Comparison of ENCODE assay signal across 18 cellular contexts in the genomic region with DNA sequence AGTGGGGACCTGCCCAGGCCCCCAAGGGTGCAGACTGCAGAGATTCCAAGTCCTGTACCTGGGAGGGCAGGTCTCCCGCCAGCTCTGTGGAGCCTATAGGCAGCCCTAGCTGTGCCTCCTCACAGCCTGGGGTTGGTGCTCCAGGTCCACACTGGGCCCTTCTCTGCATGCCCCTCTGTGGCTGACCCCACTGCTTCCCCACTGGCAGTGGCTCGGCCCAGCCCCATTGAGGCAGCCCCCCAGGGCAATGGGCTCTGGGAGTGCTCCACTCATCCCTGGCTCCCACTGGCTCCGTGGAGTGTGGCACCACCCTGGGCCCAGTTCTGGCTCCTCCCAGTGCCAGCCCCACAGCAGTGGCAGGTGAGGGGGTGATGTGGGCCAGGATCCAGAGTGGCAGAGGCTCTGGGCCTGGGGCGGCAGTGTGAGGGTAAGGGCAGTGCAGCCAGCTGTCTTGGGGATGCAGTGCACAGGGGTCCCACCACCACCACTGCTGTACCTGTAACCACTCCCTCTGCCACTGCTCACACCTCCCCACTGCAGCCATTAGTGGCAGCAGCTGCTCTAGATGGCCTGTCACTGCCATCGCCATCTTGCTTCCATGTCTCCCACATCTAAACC.
"Had no signal": no experiment of that assay in that cellular context is flagged by ENCODE, and none has a peak within 500 bp of the region (broad histone marks: within the 10 kb centered on the region; RNA-seq: fewer than 3 reads in every experiment).

No MANE protein-coding gene starts in this region.

- H3K27me3 ChIP-seq: gastrocnemius medialis, stomach, transverse colon, uterus had no signal

- H3K4me3 Mint-ChIP-seq: naive B cell had no signal

- H3K36me3 Mint-ChIP-seq: naive B cell had no signal

- H3K4me1 Mint-ChIP-seq: naive B cell had no signal

- H3K27ac ChIP-seq: coronary artery, gastrocnemius medialis, left ventricle myocardium inferior, stomach, thoracic aorta, transverse colon, uterus had no signal

- H3K4me2 ChIP-seq: smooth muscle cell had no signal

- H3K9me3 ChIP-seq: gastrocnemius medialis, thoracic aorta, transverse colon, uterus had no signal

- H3K27me3 Mint-ChIP-seq: naive B cell had no signal

- ATAC-seq: esophagus mucosa, gastrocnemius medialis had no signal

- H3K4me3 ChIP-seq: coronary artery, gastrocnemius medialis, left ventricle myocardium inferior, lung, smooth muscle cell, stomach, thoracic aorta, transverse colon, uterus had no signal

- H3K4me1 ChIP-seq: gastrocnemius medialis, left ventricle myocardium inferior, stomach, transverse colon, uterus had no signal

- DNase-seq: central memory CD4-positive, alpha-beta T cell; effector CD8-positive, alpha-beta T cell; gastrocnemius medialis; glutamatergic neuron; islet precursor cell; left ventricle myocardium inferior; mesenchymal stem cell; naive B cell; stimulated activated CD4-positive, alpha-beta T cell treated with anti-CD3 and anti-CD28 coated beads, Interleukin-2, amount 100 ng/mL, for 48 hours; stomach; substantia nigra; transverse colon; uterus had no signal

- H3K36me3 ChIP-seq: gastrocnemius medialis, left ventricle myocardium inferior, stomach, thoracic aorta, transverse colon, uterus had no signal
